24 cellular contexts compared by ENCODE assay signal in the genomic region with DNA sequence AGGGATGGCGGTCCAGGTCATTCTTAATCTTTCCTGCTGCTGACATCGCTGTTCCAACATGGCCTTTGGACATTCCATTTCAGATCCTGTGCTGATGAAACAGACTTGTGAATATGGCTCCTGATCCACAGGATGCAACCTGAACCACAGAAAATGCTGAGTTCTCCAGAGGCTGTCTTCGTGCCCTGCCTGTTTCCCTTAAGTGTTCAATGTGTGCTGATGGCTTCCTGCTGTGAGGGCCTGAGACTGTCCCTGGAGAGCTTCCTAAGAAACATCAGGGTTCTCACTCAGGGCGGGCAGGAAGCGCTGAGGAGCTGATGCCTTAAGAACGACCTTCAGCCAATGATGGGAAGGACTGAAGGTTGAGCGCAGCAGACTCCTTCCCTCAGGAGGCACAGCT.
"Had no signal": no experiment of that assay in that cellular context is flagged by ENCODE, and none has a peak within 500 bp of the region (broad histone marks: within the 10 kb centered on the region; RNA-seq: fewer than 3 reads in every experiment).

No MANE protein-coding gene starts in this region.

- H3K9me3 ChIP-seq: left ventricle myocardium inferior, mucosa of descending colon, pancreas, prostate gland, sigmoid colon, suprapubic skin, thoracic aorta, tibial artery, upper lobe of left lung, vagina had no signal

- DNase-seq: hypothalamus; islet precursor cell; left ventricle myocardium inferior; midbrain; mucosa of descending colon; naive thymus-derived CD4-positive, alpha-beta T cell; pancreas; posterior cingulate gyrus; retina; right cardiac atrium; sigmoid colon; small intestine; spleen; stimulated activated CD4-positive, alpha-beta T cell treated with anti-CD3 and anti-CD28 coated beads, Interleukin-4, amount 100 ng/mL, for 24 hours; stimulated activated naive CD4-positive, alpha-beta T cell; tibial artery; upper lobe of left lung had no signal

- H3K36me3 ChIP-seq: left ventricle myocardium inferior, pancreas, prostate gland, sigmoid colon, spleen, suprapubic skin, thoracic aorta, tibial artery, upper lobe of left lung, vagina had no signal

- H3K27me3 ChIP-seq: pancreas, sigmoid colon, suprapubic skin, tibial artery, upper lobe of left lung, vagina had no signal

- FAIRE-seq: pancreas, small intestine had no signal

- H3K4me3 ChIP-seq: left ventricle myocardium inferior, lung, mucosa of descending colon, pancreas, prostate gland, sigmoid colon, spleen, suprapubic skin, thoracic aorta, tibial artery, upper lobe of left lung, vagina had no signal

- H3K27ac ChIP-seq: left ventricle myocardium inferior, pancreas, prostate gland, sigmoid colon, spleen, suprapubic skin, thoracic aorta, tibial artery, upper lobe of left lung, vagina had no signal

- H3K4me1 ChIP-seq: left ventricle myocardium inferior, pancreas, prostate gland, sigmoid colon, spleen, suprapubic skin, tibial artery, upper lobe of left lung, vagina had no signal

- ATAC-seq: mucosa of descending colon; naive thymus-derived CD4-positive, alpha-beta T cell; natural killer cell treated with Interleukin-12 subunit alpha and Interleukin-12 subunit beta and Interleukin-15 and Interleukin-18, amount 100 ng/mL, for 72 hours; pancreas; right cardiac atrium; stimulated activated effector memory CD8-positive, alpha-beta T cell treated with anti-CD3 and anti-CD28 coated beads, Interleukin-12 subunit alpha, Interleukin-12 subunit beta, amount 100 ng/mL, for 72 hours had no signal
